13 cellular contexts compared by ENCODE assay signal in the genomic region with DNA sequence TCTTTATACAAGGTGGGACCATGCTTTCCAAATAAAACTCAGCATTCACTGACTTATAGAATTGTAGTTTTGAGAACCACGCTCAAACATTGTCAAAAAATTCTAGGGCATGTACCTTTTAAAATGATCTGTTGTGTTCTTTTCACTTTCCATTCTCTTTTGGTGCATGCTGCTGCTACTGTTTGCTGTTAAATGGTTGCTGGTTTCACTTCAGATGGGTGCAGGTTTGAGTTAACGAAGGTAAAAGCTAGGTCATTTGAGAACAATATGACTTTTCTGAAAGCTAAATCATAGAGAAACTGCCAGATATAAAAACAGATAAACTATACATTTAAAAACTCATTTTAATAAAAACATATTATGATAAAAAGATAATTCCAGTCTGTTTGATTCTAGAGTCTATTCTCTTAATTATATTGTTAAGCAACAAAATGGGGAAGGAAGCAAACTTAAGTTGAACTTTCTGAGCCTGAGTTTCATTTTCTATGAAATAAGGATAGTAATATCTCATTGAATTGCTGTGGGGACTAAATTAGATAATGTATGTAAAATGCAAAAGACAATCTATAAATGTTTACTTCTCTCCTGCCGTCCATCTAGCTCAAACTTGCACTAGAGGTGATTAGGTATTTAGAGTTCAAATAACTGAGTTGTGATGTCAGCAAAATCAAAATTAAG.
DNase-seq lines count a peak whose midpoint lies in the region; ATAC-seq and TF ChIP-seq lines count a peak whose summit lies in the region.
"Had no signal": no experiment of that assay in that cellular context is flagged by ENCODE, and none has a peak within 500 bp of the region (broad histone marks: within the 10 kb centered on the region; RNA-seq: fewer than 3 reads in every experiment).

No MANE protein-coding gene starts in this region.

- POLR2A ChIA-PET in OCI-LY7 (lab: Charles Lee) = interaction anchor here (0.5 to 1.6 kb wide), 10 partner anchors 10 to 1786 kb away, joined by 3 to 5 read pairs (median 4); no protein-coding TSS in a partner anchor

- DNase-seq in NCI-H345 (lab: John Stamatoyannopoulos, UW) = no peak
- DNase-seq in OCI-LY7 (ENCODE audit: low spot score) = no peak
- DNase-seq in medulla oblongata (ENCODE audit: extremely low spot score) = no peak
- DNase-seq: activated CD8-positive, alpha-beta memory T cell treated with anti-CD3 and anti-CD28 coated beads, Interleukin-2, amount 50 U/mL, for 4 hours; amygdala; natural killer cell; NCI-H1436 treated with DMSO at 0.1 percent for 48 hours; spleen; T1000 had no signal

- no peaks in the 10 kb centered on the region for H3K36me3 ChIP-seq in OCI-LY3 (replicated peaks; ENCODE audit: low read depth, low read length)
- no peaks in the 10 kb centered on the region for H3K36me3 ChIP-seq in OCI-LY7 (ENCODE audit: insufficient read depth, low read length)
- H3K36me3 ChIP-seq: spleen had no signal

- no peaks in the 10 kb centered on the region; the same call in 1 of the 2 replicates for H3K27me3 ChIP-seq in OCI-LY3 (ENCODE audit: low read depth, low read length)
- H3K27me3 ChIP-seq: spleen had no signal

- CTCF ChIA-PET in OCI-LY7 (lab: Charles Lee; ENCODE audit: unreplicated experiment) = no interaction called here

- no peaks in the 10 kb centered on the region for H4K20me1 ChIP-seq in OCI-LY3 (ENCODE audit: insufficient read depth, low read length)
- no peaks in the 10 kb centered on the region for H4K20me1 ChIP-seq in OCI-LY7 (ENCODE audit: insufficient read depth, low read length)

- peak overlapping the region; percentile 0; the same call in 1 of the 2 replicates for H3K4me2 ChIP-seq in OCI-LY3 (ENCODE audit: low read length)
- H3K4me2 ChIP-seq in OCI-LY7 (ENCODE audit: low read length) = no peak overlapping the region

- TF ChIP-seq CTCF in OCI-LY3 (IDR thresholded peaks at IDR 0.05; ENCODE audit: low read depth, low read length) (no peak), OCI-LY7 (conservative IDR thresholded peaks at IDR 0.05; ENCODE audit: low read length) (no peak)

- H3K4me1 ChIP-seq in OCI-LY3 (ENCODE audit: low read length) (peaks cover 10% of the 10 kb centered on the region; the same call in 1 of the 2 replicates), OCI-LY7 (ENCODE audit: insufficient read depth, low read length, poor library complexity, severe bottlenecking) (no peaks in the 10 kb centered on the region)

- H2AFZ ChIP-seq in OCI-LY3 (ENCODE audit: low read depth, low read length) (no peak overlapping the region), OCI-LY7 (ENCODE audit: low read length) (no peak overlapping the region)

- H3K9me3 ChIP-seq in OCI-LY3 (ENCODE audit: insufficient read depth, low read length) (no peaks in the 10 kb centered on the region), OCI-LY7 (ENCODE audit: low read length) (no peaks in the 10 kb centered on the region)

- no TSS peak for BruUV-seq in OCI-LY7 (replicated peaks; lab: Mats Ljungman, UMichigan)

- ATAC-seq in GM19023 (IDR thresholded peaks at IDR 0.05; ENCODE audit: unreplicated experiment) (peak; percentile 83), GM21526 (IDR thresholded peaks at IDR 0.05; ENCODE audit: low FRiP score, unreplicated experiment) (peak; percentile 97), HG03064 (IDR thresholded peaks at IDR 0.05; ENCODE audit: low read depth, unreplicated experiment) (peak; percentile 95)
- ATAC-seq: natural killer cell had no signal

- H3K9ac ChIP-seq in OCI-LY3 (ENCODE audit: low read length) = no peak overlapping the region

- H3K9me2 ChIP-seq in OCI-LY7 (ENCODE audit: insufficient read depth, low read length) = no peaks in the 10 kb centered on the region

- H3K27ac ChIP-seq in OCI-LY3 (ENCODE audit: low read length) = no peak overlapping the region
- no peak overlapping the region for H3K27ac ChIP-seq in OCI-LY7 (ENCODE audit: low read depth, low read length, poor library complexity, severe bottlenecking)
- H3K27ac ChIP-seq: spleen had no signal

- H3K4me3 ChIP-seq in OCI-LY3 (ENCODE audit: low read length) = no peak overlapping the region
- no peak overlapping the region for H3K4me3 ChIP-seq in OCI-LY7 (ENCODE audit: low read depth, low read length, poor library complexity, severe bottlenecking)

- H3K79me2 ChIP-seq in OCI-LY3 (ENCODE audit: low read length) = no peaks in the 10 kb centered on the region
- no peaks in the 10 kb centered on the region for H3K79me2 ChIP-seq in OCI-LY7 (ENCODE audit: insufficient read depth, low read depth, low read length)

- intact Hi-C loops in OCI-LY7 (cut with micrococcal nuclease; ENCODE audit: unreplicated experiment) = no loop called here
